8 cellular contexts compared by ENCODE assay signal in genomic region chr12:124310785-124311184, GRCh38. TPM values are rescaled to one million over a fixed set of nuclear protein-coding genes. Genes with fewer than 3 reads are reported as not detected.
"Had no signal": no experiment of that assay in that cellular context is flagged by ENCODE, and none has a peak within 500 bp of the region (broad histone marks: within the 10 kb centered on the region; RNA-seq: fewer than 3 reads in every experiment).

No MANE protein-coding gene starts in this region.

- H3K4me1 ChIP-seq: HAP-1 had no signal

- H3K9me3 Mint-ChIP-seq: GM23338 had no signal

- H2AFZ ChIP-seq: GM23338 had no signal

- H3K4me3 ChIP-seq: GM23338, HAP-1, K562 had no signal

- H3K27ac Mint-ChIP-seq: GM23338 had no signal

- H3K4me2 ChIP-seq: GM23338 had no signal

- H3K4me3 Mint-ChIP-seq: GM23338 had no signal

- H3K9me3 ChIP-seq: HAP-1 had no signal

- DNase-seq: IMR-90, KG1 had no signal

- H3K36me3 ChIP-seq: HAP-1 had no signal

- H3K27ac ChIP-seq: HL-60 had no signal

RNA-seq across cellular contexts. Expression of gene RFLNA, which starts 15.9 kb away (rescaled TPM):
- total RNA-seq: H4, HT1080, IMR-90, K562 had no signal
- polyA plus RNA-seq: IMR-90, K562 had no signal
